Comparison of ENCODE assay signal across 1 cellular context in the genomic region with DNA sequence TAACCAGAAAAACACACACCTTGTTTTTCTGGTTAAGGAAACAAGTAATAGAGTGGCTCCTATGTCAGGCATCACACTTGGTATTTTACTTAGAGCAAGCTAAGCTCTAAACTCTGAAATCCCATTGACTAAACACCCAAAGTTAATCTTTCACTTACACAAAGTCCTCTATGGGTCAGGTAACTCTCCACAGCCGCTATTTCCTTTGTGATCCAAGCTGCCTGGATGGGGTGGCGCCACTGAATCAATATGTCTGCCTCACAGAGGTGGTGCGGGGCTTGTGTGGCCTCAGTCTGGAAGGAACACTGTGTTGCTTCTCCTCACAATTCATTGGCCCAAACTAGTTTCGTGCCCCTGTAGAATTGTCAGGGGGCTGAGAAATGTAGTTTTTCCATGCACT.
TF ChIP-seq lines count a peak whose summit lies in the region.

No MANE protein-coding gene starts in this region.

TF ChIP-seq in HepG2, 621 proteins besides CTCF, POLR2A, EP300 and RAD21 (continued from another document):
- TF ChIP-seq ZNF644 (CRISPR knock-in tag; IDR thresholded peaks at IDR 0.05; ENCODE audit: low read depth) = 0 out of 2 replicates have a peak, but pooled peaks have one; percentile 40
TF ChIP-seq in HepG2: peak in this region for 2.
